ENCODE assay signal across 8 cellular contexts in genomic region chr13:75458696-75459422, GRCh38. TPM values are rescaled to one million over a fixed set of nuclear protein-coding genes. Genes with fewer than 3 reads are reported as not detected.
DNase-seq lines count a peak whose midpoint lies in the region; ATAC-seq and TF ChIP-seq lines count a peak whose summit lies in the region.

No MANE protein-coding gene starts in this region.

- H3K4me2 ChIP-seq in GM23338 (peak overlapping the region; percentile 44; the same call in 1 of the 2 replicates), PC-9 (no peak overlapping the region)

- 15 to 57% methylated on average over 6 of the region's 6 CpGs for WGBS in esophagus squamous epithelium, 2 donors
- WGBS in transverse colon (ENCODE audit: low coverage in 1 of 2), 2 donors = 50 to 63% methylated on average over 4 to 6 of the region's 6 CpGs

- no peak overlapping the region for H3K4me3 Mint-ChIP-seq in GM23338
- H3K4me3 Mint-ChIP-seq in naive thymus-derived CD4-positive, alpha-beta T cell = no peak overlapping the region

- TF ChIP-seq POLR2A in esophagus squamous epithelium (IDR thresholded peaks at IDR 0.05) (no peak), transverse colon (IDR thresholded peaks at IDR 0.05) (peak; percentile 45)

- peak overlapping the region; percentile 94 for H3K27ac Mint-ChIP-seq in GM23338
- no peak overlapping the region for H3K27ac Mint-ChIP-seq in naive thymus-derived CD4-positive, alpha-beta T cell

- peaks cover 7% of the 10 kb centered on the region; the same call in 2 of the 3 replicates for H3K36me3 Mint-ChIP-seq in GM23338 (ENCODE audit: low read depth)
- no peaks in the 10 kb centered on the region for H3K36me3 Mint-ChIP-seq in naive thymus-derived CD4-positive, alpha-beta T cell

- H3K4me3 ChIP-seq in GM23338 (no peak overlapping the region), esophagus squamous epithelium (no peak overlapping the region), transverse colon (no peak overlapping the region), PC-9 (no peak overlapping the region)
- H3K4me3 ChIP-seq in naive thymus-derived CD4-positive, alpha-beta T cell (ENCODE audit: low read length) = no peak overlapping the region

- H4K20me1 ChIP-seq in GM23338 (replicated peaks; ENCODE audit: insufficient read depth) (no peaks in the 10 kb centered on the region), PC-9 (ENCODE audit: insufficient read depth) (no peaks in the 10 kb centered on the region)

- CTCF ChIA-PET in PC-9 (lab: Charles Lee) = no interaction called here
- CTCF ChIA-PET in naive thymus-derived CD4-positive, alpha-beta T cell (lab: Charles Lee) = no interaction called here

- peaks cover 2% of the 10 kb centered on the region for H3K27me3 Mint-ChIP-seq in GM23338 (ENCODE audit: insufficient read depth, low read depth, poor library complexity)
- H3K27me3 Mint-ChIP-seq in naive thymus-derived CD4-positive, alpha-beta T cell = peaks cover 3 to 21% (median 16%) of the 10 kb centered on the region in 5 donors

- TF ChIP-seq CTCF in GM13976 (IDR thresholded peaks at IDR 0.05; ENCODE audit: borderline replicate concordance, control extremely low read depth, extremely low read depth, insufficient read depth, missing control alignments) (no peak), GM23338 (conservative IDR thresholded peaks at IDR 0.05; ENCODE audit: low read depth in 2 of 2) (no peak), esophagus squamous epithelium (IDR thresholded peaks at IDR 0.05) (no peak), transverse colon (IDR thresholded peaks at IDR 0.05) (no peak), PC-9 (conservative IDR thresholded peaks at IDR 0.05) (no peak)

- H3K4me1 Mint-ChIP-seq in GM23338 = peaks cover 17% of the 10 kb centered on the region
- H3K4me1 Mint-ChIP-seq in naive thymus-derived CD4-positive, alpha-beta T cell = no peaks in the 10 kb centered on the region

- H3K36me3 ChIP-seq in GM23338 (ENCODE audit: insufficient read depth) (no peaks in the 10 kb centered on the region), esophagus squamous epithelium (peaks cover 0 to 5% (median 0%) of the 10 kb centered on the region in 3 donors), transverse colon (no peaks in the 10 kb centered on the region), PC-9 (ENCODE audit: low read depth) (no peaks in the 10 kb centered on the region)
- no peaks in the 10 kb centered on the region for H3K36me3 ChIP-seq in naive thymus-derived CD4-positive, alpha-beta T cell (ENCODE audit: control insufficient read depth in 2 of 3, insufficient read depth in 3 of 3, low read length in 3 of 3)

- H3K9me2 ChIP-seq in GM23338 (ENCODE audit: insufficient read depth) = no peaks in the 10 kb centered on the region
- no peaks in the 10 kb centered on the region for H3K9me2 ChIP-seq in PC-9 (ENCODE audit: insufficient read depth)

- H3K27ac ChIP-seq in GM23338 (ENCODE audit: low read depth) (peak overlapping the region; percentile 36), esophagus squamous epithelium (peak overlapping the region; percentile 48 to 69 (median 54)), transverse colon (peak overlapping the region; percentile 64 to 84 (median 72)), PC-9 (no peak overlapping the region)
- H3K27ac ChIP-seq in naive thymus-derived CD4-positive, alpha-beta T cell (ENCODE audit: low read depth, low read length) = no peak overlapping the region

- in situ Hi-C loops in GM13976 (cut with MboI; ENCODE audit: low sequenced_read_pairs, unreplicated experiment) = no loop called here
- in situ Hi-C loops in transverse colon (cut with MboI; ENCODE audit: low pct_ligation_motif_present in 1 of 4, low pct_unique_long_range_greater_than_20kb in 1 of 4, low sequenced_read_pairs in 3 of 4) = no loop called here

- no TSS peak for BruUV-seq in PC-9 (replicated peaks; lab: Mats Ljungman, UMichigan)

- intact Hi-C loops in esophagus squamous epithelium (cut with DNase I) = no loop called here
- intact Hi-C loops in transverse colon (cut with DNase I; ENCODE audit: low total_unique reads) = no loop called here
- intact Hi-C loops in PC-9 (cut with micrococcal nuclease; ENCODE audit: unreplicated experiment) = no loop called here
- intact Hi-C loops in naive thymus-derived CD4-positive, alpha-beta T cell (cut with micrococcal nuclease) = no loop called here

- H3K27me3 ChIP-seq in GM23338 (ENCODE audit: insufficient read depth) = no peaks in the 10 kb centered on the region
- H3K27me3 ChIP-seq in esophagus squamous epithelium = no peaks in the 10 kb centered on the region
- H3K27me3 ChIP-seq in transverse colon = no peaks in the 10 kb centered on the region
- H3K27me3 ChIP-seq in PC-9 (ENCODE audit: insufficient read depth, low read depth) = no peaks in the 10 kb centered on the region
- no peaks in the 10 kb centered on the region for H3K27me3 ChIP-seq in naive thymus-derived CD4-positive, alpha-beta T cell (ENCODE audit: control insufficient read depth in 2 of 2, insufficient read depth in 2 of 2, low read length in 2 of 2)

- H2AFZ ChIP-seq in GM23338 (no peak overlapping the region), PC-9 (no peak overlapping the region)

- H3K79me2 ChIP-seq in GM23338 (replicated peaks; ENCODE audit: insufficient read depth) = peaks cover 33% of the 10 kb centered on the region
- H3K79me2 ChIP-seq in PC-9 (ENCODE audit: low read depth) = peaks cover 10% of the 10 kb centered on the region; the same call in 1 of the 2 replicates

- H3K4me1 ChIP-seq in GM23338 (ENCODE audit: insufficient read depth) = peaks cover 8% of the 10 kb centered on the region; the same call in 1 of the 2 replicates
- peaks cover 0 to 55% (median 11%) of the 10 kb centered on the region in 3 donors for H3K4me1 ChIP-seq in esophagus squamous epithelium
- H3K4me1 ChIP-seq in transverse colon = peaks cover 4 to 37% (median 12%) of the 10 kb centered on the region in 4 donors
- no peaks in the 10 kb centered on the region; the same call in 1 of the 2 replicates for H3K4me1 ChIP-seq in PC-9 (replicated peaks; ENCODE audit: insufficient read depth)
- H3K4me1 ChIP-seq in naive thymus-derived CD4-positive, alpha-beta T cell (ENCODE audit: control insufficient read depth in 2 of 2, insufficient read depth in 2 of 2, low read length in 2 of 2) = no peaks in the 10 kb centered on the region

- POLR2A ChIA-PET in PC-9 (lab: Charles Lee; ENCODE audit: unreplicated experiment) = no interaction called here
- POLR2A ChIA-PET in naive thymus-derived CD4-positive, alpha-beta T cell (lab: Charles Lee) = no interaction called here

- H3K9me3 ChIP-seq in esophagus squamous epithelium = no peaks in the 10 kb centered on the region
- H3K9me3 ChIP-seq in transverse colon = no peaks in the 10 kb centered on the region
- no peaks in the 10 kb centered on the region for H3K9me3 ChIP-seq in PC-9 (ENCODE audit: insufficient read depth, low read depth)
- H3K9me3 ChIP-seq in naive thymus-derived CD4-positive, alpha-beta T cell (ENCODE audit: control insufficient read depth in 2 of 3, low read length in 3 of 3) = no peaks in the 10 kb centered on the region

- TF ChIP-seq EP300 in transverse colon (IDR thresholded peaks at IDR 0.05; ENCODE audit: low read depth) = no peak

- ATAC-seq in GM23338 = peak; percentile 90
- ATAC-seq in naive thymus-derived CD4-positive, alpha-beta T cell = no peak

- no peaks in the 10 kb centered on the region for H3K9me3 Mint-ChIP-seq in GM23338
- H3K9me3 Mint-ChIP-seq in naive thymus-derived CD4-positive, alpha-beta T cell = peaks cover 0 to 3% (median 0%) of the 10 kb centered on the region in 11 donors

- DNase-seq in GM13976 (ENCODE audit: low spot score) (peak; percentile 66), GM23338 (ENCODE audit: low spot score) (peak; percentile 40), NCI-H1417 (lab: John Stamatoyannopoulos, UW) (peak in 2 of 3 experiments; percentile 85 to 96), esophagus squamous epithelium (lab: John Stamatoyannopoulos, UW) (no peak), transverse colon (peak; percentile 71), PC-9 (no peak)
- DNase-seq in activated CD4-positive, alpha-beta T cell treated with anti-CD3 and anti-CD28 coated beads, Interleukin-2, amount 50 U/mL, for 48 hours = no peak
- DNase-seq in naive thymus-derived CD4-positive, alpha-beta T cell = no peak

- H3F3A ChIP-seq in GM23338 (replicated peaks; ENCODE audit: low read depth) = no peaks in the 10 kb centered on the region
- H3F3A ChIP-seq in PC-9 (ENCODE audit: insufficient read depth, low read depth) = no peaks in the 10 kb centered on the region

TF ChIP-seq in GM23338, 12 proteins besides CTCF, POLR2A, EP300 and RAD21 (continues in another document):
- TF ChIP-seq EZH2phosphoT487 (IDR thresholded peaks at IDR 0.05; ENCODE audit: unreplicated experiment) (no peak), EZH2 (IDR thresholded peaks at IDR 0.05; ENCODE audit: low read depth, unreplicated experiment) (no peak), NANOG (IDR thresholded peaks at IDR 0.05; ENCODE audit: borderline replicate concordance) (no peak)

RNA-seq across cellular contexts. Expression of gene TBC1D4, which starts 23.1 kb away (rescaled TPM):
- 37.1 and 38.2 TPM in 2 replicates for total RNA-seq in GM23338 (2014; rRNA removed; shearing (Covaris generic))
- polyA plus RNA-seq in GM23338 (2016; fragmentation: Nextera tagmentation; extraction: Ambion mirVana) = 17.9 and 18.7 TPM in 2 replicates
- total RNA-seq in esophagus squamous epithelium (10 to 100 TPM; 14.9 to 20.8 (median 16.6) TPM), transverse colon (10 to 100 TPM; 31.0 to 91.3 (median 46.1) TPM), PC-9 (2021) (15.7 and 19.5 TPM in 2 replicates)
- total RNA-seq in naive thymus-derived CD4-positive, alpha-beta T cell = 10 to 100 TPM; 12.4 to 73.8 (median 42.8) TPM
- polyA plus RNA-seq in naive thymus-derived CD4-positive, alpha-beta T cell = 10 to 100 TPM; 17.4 to 20.5 TPM

Comparison
In these comparisons a context has a peak if more than half of its experiments do, and no peak if none do; other contexts are left out.
1. DNase-seq: peak in GM13976 (single experiment), GM23338 (single experiment), NCI-H1417 (2 of 3) and transverse colon (single experiment); none in esophagus squamous epithelium (single experiment), PC-9 (0 of 2), activated CD4-positive, alpha-beta T cell treated with anti-CD3 and anti-CD28 coated beads, Interleukin-2, amount 50 U/mL, for 48 hours (0 of 2) and naive thymus-derived CD4-positive, alpha-beta T cell (0 of 9).
2. H3K27ac ChIP-seq: peak in GM23338 (single experiment), esophagus squamous epithelium (4 of 4) and transverse colon (4 of 4); none in PC-9 (single experiment) and naive thymus-derived CD4-positive, alpha-beta T cell (single experiment).